18 cellular contexts compared by ENCODE assay signal in the genomic region with DNA sequence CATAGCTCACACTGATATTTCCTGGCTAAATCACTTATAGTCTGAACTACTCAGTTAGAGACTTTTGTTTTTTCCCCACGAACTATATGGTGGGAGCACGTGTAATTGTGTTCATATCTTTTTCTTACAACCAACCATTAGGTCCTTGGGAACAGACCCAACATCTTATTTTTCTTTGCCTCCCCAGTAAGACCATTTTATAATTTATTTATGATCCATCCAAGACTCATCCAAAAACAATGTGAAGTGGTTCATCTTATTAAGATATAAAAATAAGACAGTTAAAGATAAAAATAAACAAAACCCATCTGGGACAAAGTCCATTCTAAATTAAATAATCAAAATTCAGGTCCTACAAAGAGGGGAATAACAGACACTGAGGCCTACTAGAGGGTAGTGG.
DNase-seq lines count a peak whose midpoint lies in the region; ATAC-seq and TF ChIP-seq lines count a peak whose summit lies in the region.
"Had no signal": no experiment of that assay in that cellular context is flagged by ENCODE, and none has a peak within 500 bp of the region (broad histone marks: within the 10 kb centered on the region; RNA-seq: fewer than 3 reads in every experiment).

No MANE protein-coding gene starts in this region.

- H3K9me1 ChIP-seq in IMR-90 (ENCODE audit: insufficient read depth, low read length): peaks cover 3% of the 10 kb centered on the region

- no peaks in the 10 kb centered on the region for H3K27me3 ChIP-seq in IMR-90 (ENCODE audit: control insufficient read depth, insufficient read depth, low read length)

- H2BK5ac ChIP-seq in IMR-90 (ENCODE audit: low read depth, low read length, poor library complexity, severe bottlenecking): no peak overlapping the region

- H2AK9ac ChIP-seq in IMR-90 (replicated peaks; ENCODE audit: low read depth, low read length, poor library complexity): no peak overlapping the region

- no peak overlapping the region for H2BK15ac ChIP-seq in IMR-90 (ENCODE audit: low read depth, low read length)

- BruUV-seq in IMR-90 (replicated peaks; lab: Mats Ljungman, UMichigan): no TSS peak

- no peak for TF ChIP-seq CTCF in IMR-90 (conservative IDR thresholded peaks at IDR 0.05; ENCODE audit: low read depth, low read length)
- TF ChIP-seq CTCF in choroid plexus epithelial cell (conservative IDR thresholded peaks at IDR 0.05; ENCODE audit: low read depth, low read length): no peak

- no peak overlapping the region for H2BK120ac ChIP-seq in IMR-90 (ENCODE audit: low read depth, low read length)

- peaks cover 3% of the 10 kb centered on the region; the same call in 1 of the 2 replicates for H3K4me1 ChIP-seq in IMR-90 (ENCODE audit: control insufficient read depth, insufficient read depth, low read length)
- H3K4me1 ChIP-seq: Caco-2, HAP-1 had no signal

- no peak overlapping the region for H3K56ac ChIP-seq in IMR-90 (ENCODE audit: extremely low read depth, insufficient read depth, low read length)

- no peak overlapping the region for H3K14ac ChIP-seq in IMR-90 (replicated peaks; ENCODE audit: low read depth, low read length)

- H3K4me3 ChIP-seq in IMR-90 (ENCODE audit: insufficient read depth, low read depth, low read length): no peak overlapping the region
- no peak overlapping the region for H3K4me3 ChIP-seq in choroid plexus epithelial cell (ENCODE audit: low read depth, low read length)
- H3K4me3 ChIP-seq: GM12878, HAP-1 had no signal

- H3K9ac ChIP-seq in IMR-90 (ENCODE audit: low read depth, low read length): no peak overlapping the region

- no peak overlapping the region for H4K91ac ChIP-seq in IMR-90 (ENCODE audit: insufficient read depth, low read depth, low read length)

- peaks cover 16 to 34% of the 10 kb centered on the region in 2 experiments for H3K79me1 ChIP-seq in IMR-90 (ENCODE audit: low read depth in 1 of 2, low read length in 2 of 2)

- CTCF ChIA-PET in IMR-90 (lab: Yijun Ruan, JAX): no interaction called here

- no peak overlapping the region for H4K8ac ChIP-seq in IMR-90 (ENCODE audit: low read depth in 2 of 2, low read length in 2 of 2)

- no peak overlapping the region for H2AFZ ChIP-seq in IMR-90 (replicated peaks; ENCODE audit: low read length, poor library complexity)

- intact Hi-C loops in IMR-90 (cut with micrococcal nuclease): no loop called here

- H3K18ac ChIP-seq in IMR-90 (ENCODE audit: low read depth, low read length): no peak overlapping the region

- no peak overlapping the region for H3K27ac ChIP-seq in IMR-90 (ENCODE audit: insufficient read depth, low read length)

- dilution Hi-C loops in IMR-90 (cut with HindIII; ENCODE audit: low sequenced_read_pairs, unreplicated experiment): no loop called here

- 0 out of 2 replicates have a peak, but pooled peaks cover 2% of the 10 kb centered on the region for H3K9me3 ChIP-seq in IMR-90 (ENCODE audit: control insufficient read depth, insufficient read depth, low read length)
- H3K9me3 ChIP-seq: Caco-2, HAP-1 had no signal

- TF ChIP-seq POLR2A in IMR-90 (IDR thresholded peaks at IDR 0.05; ENCODE audit: low read depth, low read length): no peak

- H2AK5ac ChIP-seq in IMR-90 (ENCODE audit: low read depth, low read length): no peak overlapping the region

- H3K36me3 ChIP-seq in IMR-90 (ENCODE audit: control insufficient read depth, insufficient read depth, low read length): no peaks in the 10 kb centered on the region
- H3K36me3 ChIP-seq: HAP-1 had no signal

- WGBS in IMR-90 (ENCODE audit: extremely low coverage in 2 of 2, insufficient read length in 1 of 2), 2 experiments: no CpG with 5 or more reads among the region's 2 CpGs

- no peak for TF ChIP-seq RAD21 in IMR-90 (IDR thresholded peaks at IDR 0.05; ENCODE audit: low read length)

- peaks cover 5% of the 10 kb centered on the region; the same call in 1 of the 2 replicates for H4K20me1 ChIP-seq in IMR-90 (ENCODE audit: insufficient read depth, low read length)

- DNase-seq in A172 (ENCODE audit: low spot score): peak; percentile 12
- DNase-seq in IMR-90: peak; percentile 72
- peak; percentile 12 for DNase-seq in choroid plexus epithelial cell (ENCODE audit: low read depth)
- DNase-seq in iris pigment epithelial cell (ENCODE audit: low read depth): peak; percentile 39
- no peak for DNase-seq in cerebellar cortex (ENCODE audit: low spot score)
- DNase-seq in cerebellar nuclear complex (lab: John Stamatoyannopoulos, UW): no peak
- DNase-seq in activated CD4-positive, alpha-beta T cell treated with anti-CD3 and anti-CD28 coated beads for 48 hours: no peak
- DNase-seq: 8988T; Caco-2; CD4-positive, alpha-beta T cell; Karpas-422; MM.1S; NCI-H1092 treated with DMSO at 0.1 percent for 48 hours; NCI-H2081 treated with DMSO at 0.1 percent for 48 hours; Right ventricle myocardium superior had no signal

- H3K23ac ChIP-seq in IMR-90 (ENCODE audit: low read depth, low read length): no peak overlapping the region

- no peak overlapping the region for H2BK20ac ChIP-seq in IMR-90 (ENCODE audit: low read depth, low read length)

- no peak overlapping the region for H4K5ac ChIP-seq in IMR-90 (ENCODE audit: low read depth, low read length)

- ATAC-seq in IMR-90 (ENCODE audit: low read depth) (no peak; the same call in 1 of the 2 replicates), GM19397 (IDR thresholded peaks at IDR 0.05; ENCODE audit: unreplicated experiment) (no peak)
- ATAC-seq: GM12878 had no signal

- no peak overlapping the region; the same call in none of the 2 replicates for H3K4me2 ChIP-seq in IMR-90 (ENCODE audit: low read depth, low read length)

- in situ Hi-C loops in IMR-90 (cut with MboI; ENCODE audit: low sequenced_read_pairs): no loop called here

- POLR2A ChIA-PET in IMR-90 (lab: Charles Lee; ENCODE audit: unreplicated experiment): no interaction called here

- H3K4ac ChIP-seq in IMR-90 (ENCODE audit: low read depth, low read length): no peak overlapping the region

TF ChIP-seq in IMR-90, 13 proteins besides CTCF, POLR2A, EP300 and RAD21:
- TF ChIP-seq CHD1 (IDR thresholded peaks at IDR 0.05; ENCODE audit: low read depth, low read length) (no peak), FOS (IDR thresholded peaks at IDR 0.05; ENCODE audit: low read depth, low read length) (no peak), MAFK (IDR thresholded peaks at IDR 0.05; ENCODE audit: low read depth, low read length) (no peak), BHLHE40 (IDR thresholded peaks at IDR 0.05; ENCODE audit: low read depth, low read length) (no peak), MXI1 (IDR thresholded peaks at IDR 0.05; ENCODE audit: borderline replicate concordance, low read depth, low read length) (no peak), MAZ (IDR thresholded peaks at IDR 0.05; ENCODE audit: borderline replicate concordance, low read depth, low read length) (no peak), RFX5 (IDR thresholded peaks at IDR 0.05; ENCODE audit: low read depth, low read length) (no peak), NFE2L2 (IDR thresholded peaks at IDR 0.05; ENCODE audit: low read depth, low read length) (no peak), RCOR1 (IDR thresholded peaks at IDR 0.05; ENCODE audit: insufficient replicate concordance, low read length) (no peak), SMC3 (IDR thresholded peaks at IDR 0.05; ENCODE audit: low read depth, low read length) (no peak), CEBPB (IDR thresholded peaks at IDR 0.05; ENCODE audit: low read depth, low read length) (no peak)
- TF ChIP-seq, protein P1, sequence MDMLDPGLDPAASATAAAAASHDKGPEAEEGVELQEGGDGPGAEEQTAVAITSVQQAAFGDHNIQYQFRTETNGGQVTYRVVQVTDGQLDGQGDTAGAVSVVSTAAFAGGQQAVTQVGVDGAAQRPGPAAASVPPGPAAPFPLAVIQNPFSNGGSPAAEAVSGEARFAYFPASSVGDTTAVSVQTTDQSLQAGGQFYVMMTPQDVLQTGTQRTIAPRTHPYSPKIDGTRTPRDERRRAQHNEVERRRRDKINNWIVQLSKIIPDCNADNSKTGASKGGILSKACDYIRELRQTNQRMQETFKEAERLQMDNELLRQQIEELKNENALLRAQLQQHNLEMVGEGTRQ (IDR thresholded peaks at IDR 0.05; ENCODE audit: low read depth, low read length): no peak
- TF ChIP-seq, protein P2, sequence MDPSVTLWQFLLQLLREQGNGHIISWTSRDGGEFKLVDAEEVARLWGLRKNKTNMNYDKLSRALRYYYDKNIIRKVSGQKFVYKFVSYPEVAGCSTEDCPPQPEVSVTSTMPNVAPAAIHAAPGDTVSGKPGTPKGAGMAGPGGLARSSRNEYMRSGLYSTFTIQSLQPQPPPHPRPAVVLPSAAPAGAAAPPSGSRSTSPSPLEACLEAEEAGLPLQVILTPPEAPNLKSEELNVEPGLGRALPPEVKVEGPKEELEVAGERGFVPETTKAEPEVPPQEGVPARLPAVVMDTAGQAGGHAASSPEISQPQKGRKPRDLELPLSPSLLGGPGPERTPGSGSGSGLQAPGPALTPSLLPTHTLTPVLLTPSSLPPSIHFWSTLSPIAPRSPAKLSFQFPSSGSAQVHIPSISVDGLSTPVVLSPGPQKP (IDR thresholded peaks at IDR 0.05; ENCODE audit: borderline replicate concordance, low read depth, low read length): no peak

Comparison
In these comparisons a context has a peak if more than half of its experiments do, and no peak if none do; other contexts are left out.
1. DNase-seq: peak in A172 (single experiment), IMR-90 (single experiment), choroid plexus epithelial cell (single experiment) and iris pigment epithelial cell (single experiment); none in cerebellar cortex (single experiment), cerebellar nuclear complex (0 of 2) and activated CD4-positive, alpha-beta T cell treated with anti-CD3 and anti-CD28 coated beads for 48 hours (single experiment).